Comparison of ENCODE assay signal across 8 cellular contexts in the genomic region with DNA sequence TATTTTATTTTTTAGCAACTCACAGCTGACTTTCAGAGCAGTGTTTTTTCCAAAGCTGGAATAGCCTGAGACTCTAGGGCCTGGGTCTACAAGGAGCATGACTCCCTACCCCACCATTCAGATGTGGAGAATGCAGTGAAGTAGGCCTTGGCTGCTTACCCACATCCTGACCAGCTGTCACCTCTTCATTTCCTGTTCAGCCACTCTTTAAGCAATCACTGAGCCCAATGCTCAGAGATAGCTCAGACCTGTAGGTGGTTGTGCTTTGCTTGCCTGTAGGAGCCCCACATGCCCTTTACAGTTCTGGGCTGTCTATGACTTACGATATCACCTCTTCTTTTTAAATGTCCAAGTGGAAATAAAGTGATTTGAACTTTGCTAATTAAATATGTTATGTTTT.
A peak's percentile ranks its signal among the peaks of the same experiment; 100 is the strongest.
DNase-seq lines count a peak whose midpoint lies in the region; ATAC-seq, FAIRE-seq and TF ChIP-seq lines count a peak whose summit lies in the region.

No MANE protein-coding gene starts in this region.

- BruUV-seq in mammary epithelial cell (replicated peaks; lab: Mats Ljungman, UMichigan) (no TSS peak), MCF 10A (replicated peaks; lab: Mats Ljungman, UMichigan) (no TSS peak)

- TF ChIP-seq CTCF in mammary epithelial cell (conservative IDR thresholded peaks at IDR 0.05 in 1 of 2, IDR thresholded peaks at IDR 0.05 in 1 of 2; ENCODE audit: extremely low read depth in 1 of 2, insufficient read depth in 1 of 2, low read depth in 1 of 2, low read length in 2 of 2) (no peak), MCF 10A (IDR thresholded peaks at IDR 0.05; ENCODE audit: unreplicated experiment) (no peak), kidney (IDR thresholded peaks at IDR 0.05; ENCODE audit: borderline replicate concordance, extremely low read depth, insufficient read depth) (no peak)

- H3K27me3 ChIP-seq in mammary epithelial cell (ENCODE audit: insufficient read depth, low read length): no peaks in the 10 kb centered on the region

- H4K20me1 ChIP-seq in mammary epithelial cell (ENCODE audit: insufficient read depth, low read length): no peaks in the 10 kb centered on the region

- no peaks in the 10 kb centered on the region for H3K79me2 ChIP-seq in mammary epithelial cell (ENCODE audit: insufficient read depth, low read length)

- DNase-seq in mammary epithelial cell (peak; percentile 30), MCF 10A (ENCODE audit: unreplicated experiment) (no peak), T-helper 17 cell (no peak), mesenteric fat pad (ENCODE audit: low spot score) (no peak), NCI-H2227 (lab: John Stamatoyannopoulos, UW; ENCODE audit: unreplicated experiment) (no peak), kidney (no peak)
- DNase-seq in stimulated activated CD8-positive, alpha-beta memory T cell treated with anti-CD3 and anti-CD28 coated beads, Interleukin-12 subunit alpha, Interleukin-12 subunit beta, amount 100 ng/mL, for 1 hour (ENCODE audit: low read depth): peak; percentile 15

- no peak overlapping the region for H3K4me2 ChIP-seq in mammary epithelial cell (ENCODE audit: insufficient read depth, low read depth, low read length)

- H3K4me1 Mint-ChIP-seq in MCF 10A (ENCODE audit: insufficient read depth, unreplicated experiment) (no peaks in the 10 kb centered on the region), T-helper 17 cell (peaks cover 4% of the 10 kb centered on the region)

- no peaks in the 10 kb centered on the region for H3K9me3 ChIP-seq in mammary epithelial cell (replicated peaks; ENCODE audit: insufficient read depth, low read length)
- H3K9me3 ChIP-seq in T-helper 17 cell (ENCODE audit: control insufficient read depth, low read length, poor library complexity, severe bottlenecking): no peaks in the 10 kb centered on the region
- no peaks in the 10 kb centered on the region for H3K9me3 ChIP-seq in kidney (ENCODE audit: control insufficient read depth in 1 of 2, low read length in 2 of 2)

- no peak overlapping the region for H3K27ac Mint-ChIP-seq in MCF 10A (ENCODE audit: low read depth, unreplicated experiment)
- no peak overlapping the region for H3K27ac Mint-ChIP-seq in T-helper 17 cell

- dilution Hi-C loops in mammary epithelial cell (cut with HindIII; ENCODE audit: low sequenced_read_pairs): no loop called here

- WGBS in mammary epithelial cell (ENCODE audit: low coverage, missing lambda C conversion rate): 100% methylated on average over 1 of the region's 1 CpG

- no peaks in the 10 kb centered on the region for H3K9me3 Mint-ChIP-seq in MCF 10A (ENCODE audit: unreplicated experiment)

- H3K4me1 ChIP-seq in mammary epithelial cell (ENCODE audit: insufficient read depth, low read length): peaks cover 5% of the 10 kb centered on the region
- H3K4me1 ChIP-seq in kidney (ENCODE audit: control insufficient read depth in 1 of 2, insufficient read depth in 1 of 2, low read depth in 1 of 2, low read length in 2 of 2): no peaks in the 10 kb centered on the region

- no peak overlapping the region for H3K27ac ChIP-seq in mammary epithelial cell (ENCODE audit: insufficient read depth, low read depth, low read length)
- H3K27ac ChIP-seq in kidney (ENCODE audit: low read depth in 2 of 2, low read length in 2 of 2): no peak overlapping the region

- POLR2A ChIA-PET in MCF 10A (lab: Yijun Ruan, JAX): interaction anchor here (0.6 kb wide), 1 partner anchor 133 kb away, joined by 3 read pairs; no protein-coding TSS in a partner anchor

- H3K9ac ChIP-seq in mammary epithelial cell (ENCODE audit: insufficient read depth, low read length) (no peak overlapping the region), kidney (ENCODE audit: low read length in 2 of 2) (no peak overlapping the region)

- H3K27me3 Mint-ChIP-seq in MCF 10A (ENCODE audit: insufficient read depth, unreplicated experiment): no peaks in the 10 kb centered on the region
- H3K27me3 Mint-ChIP-seq in T-helper 17 cell: no peaks in the 10 kb centered on the region

- H3K36me3 ChIP-seq in mammary epithelial cell (ENCODE audit: insufficient read depth, low read length) (no peaks in the 10 kb centered on the region), kidney (ENCODE audit: control insufficient read depth in 1 of 2, insufficient read depth in 2 of 2, low read length in 2 of 2) (no peaks in the 10 kb centered on the region)

- peaks cover 7% of the 10 kb centered on the region for H3K36me3 Mint-ChIP-seq in MCF 10A (ENCODE audit: insufficient read depth, unreplicated experiment)
- no peaks in the 10 kb centered on the region for H3K36me3 Mint-ChIP-seq in T-helper 17 cell (ENCODE audit: low read depth)

- intact Hi-C loops in mammary epithelial cell (cut with micrococcal nuclease): no loop called here
- intact Hi-C loops in MCF 10A (cut with micrococcal nuclease): no loop called here
- intact Hi-C loops in kidney (cut with DNase I): no loop called here

- ATAC-seq in HG02970 (IDR thresholded peaks at IDR 0.05; ENCODE audit: low FRiP score, unreplicated experiment) (peak; percentile 64), T-helper 17 cell (peak; percentile 65)

- H2AFZ ChIP-seq in mammary epithelial cell (ENCODE audit: low read depth, low read length): peak overlapping the region; percentile 52

- in situ Hi-C loops in mammary epithelial cell (cut with MboI; ENCODE audit: low sequenced_read_pairs in 2 of 2): no loop called here

- H3K4me3 Mint-ChIP-seq in MCF 10A (ENCODE audit: unreplicated experiment) (no peak overlapping the region), T-helper 17 cell (no peak overlapping the region)

- no peak for FAIRE-seq in kidney (lab: Jason Lieb, UNC)

- no peak overlapping the region for H3K4me3 ChIP-seq in mammary epithelial cell (replicated peaks in 1 of 3; ENCODE audit: insufficient read depth in 1 of 3, low read depth in 2 of 3, low read length in 3 of 3)
- no peak overlapping the region for H3K4me3 ChIP-seq in kidney (ENCODE audit: low read length in 2 of 2)

- CTCF ChIA-PET in mammary epithelial cell (lab: Charles Lee; ENCODE audit: low non-redundant PET): no interaction called here
- CTCF ChIA-PET in MCF 10A (lab: Yijun Ruan, JAX): no interaction called here

Comparison
In these comparisons a context has a peak if more than half of its experiments do, and no peak if none do; other contexts are left out.
1. DNase-seq: peak in mammary epithelial cell (single experiment) and stimulated activated CD8-positive, alpha-beta memory T cell treated with anti-CD3 and anti-CD28 coated beads, Interleukin-12 subunit alpha, Interleukin-12 subunit beta, amount 100 ng/mL, for 1 hour (single experiment); none in MCF 10A (single experiment), T-helper 17 cell (0 of 3), mesenteric fat pad (single experiment), NCI-H2227 (single experiment) and kidney (single experiment).